11 cellular contexts compared by ENCODE assay signal in the genomic region with DNA sequence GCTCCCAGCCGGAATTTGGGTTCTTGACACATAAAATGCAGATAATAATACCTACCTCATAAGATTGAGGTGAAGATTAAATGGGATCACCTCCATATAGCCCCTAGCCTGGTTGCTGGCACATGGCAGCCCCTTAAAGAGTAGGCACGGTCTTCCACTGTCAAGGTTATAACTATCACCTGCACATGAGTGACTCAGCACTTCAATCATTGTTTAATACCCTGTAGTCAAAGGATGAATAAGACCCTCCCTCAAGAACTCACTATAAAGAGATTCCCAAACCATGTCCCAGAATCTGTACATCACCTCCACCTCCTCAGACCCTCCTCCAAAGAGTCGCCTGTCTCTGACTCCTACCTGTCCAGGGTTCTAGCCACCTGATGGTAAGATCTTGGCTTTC. TPM values are rescaled to one million over a fixed set of nuclear protein-coding genes. Genes with fewer than 3 reads are reported as not detected.
DNase-seq lines count a peak whose midpoint lies in the region; ATAC-seq and TF ChIP-seq lines count a peak whose summit lies in the region.
"Had no signal": no experiment of that assay in that cellular context is flagged by ENCODE, and none has a peak within 500 bp of the region (broad histone marks: within the 10 kb centered on the region; RNA-seq: fewer than 3 reads in every experiment).

No MANE protein-coding gene starts in this region.

- no TSS peak for BruUV-seq in A673 (replicated peaks; lab: Mats Ljungman, UMichigan)

- peaks cover 0 to 60% (median 0%) of the 10 kb centered on the region in 5 donors for H3K27me3 Mint-ChIP-seq in naive thymus-derived CD4-positive, alpha-beta T cell

- no peaks in the 10 kb centered on the region for H3K9me3 Mint-ChIP-seq in naive thymus-derived CD4-positive, alpha-beta T cell

- intact Hi-C loops in A673 (cut with micrococcal nuclease; ENCODE audit: unreplicated experiment): no loop called here
- intact Hi-C loops in naive thymus-derived CD4-positive, alpha-beta T cell (cut with micrococcal nuclease): no loop called here

- CTCF ChIA-PET in A673 (lab: Charles Lee): no interaction called here
- CTCF ChIA-PET in RWPE1 (lab: Yijun Ruan, JAX): interaction anchor here (1.4 to 1.8 kb wide), 2 partner anchors 11 to 22 kb away, joined by 5 to 6 read pairs; no protein-coding TSS in a partner anchor
- CTCF ChIA-PET in naive thymus-derived CD4-positive, alpha-beta T cell (lab: Charles Lee): interaction anchor here (0.7 kb wide), 1 partner anchor 10 kb away, joined by 5 read pairs; no protein-coding TSS in a partner anchor

- H3K27ac ChIP-seq in A673 (ENCODE audit: low read depth, low read length, poor library complexity, severe bottlenecking) (peak overlapping the region; percentile 17), RWPE1 (peak overlapping the region; percentile 98)
- no peak overlapping the region for H3K27ac ChIP-seq in naive thymus-derived CD4-positive, alpha-beta T cell (ENCODE audit: low read depth, low read length)

- no peaks in the 10 kb centered on the region for H3K36me3 ChIP-seq in A673 (ENCODE audit: insufficient read depth, low read length, poor library complexity, severe bottlenecking)
- no peaks in the 10 kb centered on the region for H3K36me3 ChIP-seq in naive thymus-derived CD4-positive, alpha-beta T cell (ENCODE audit: control insufficient read depth in 2 of 3, insufficient read depth in 3 of 3, low read length in 3 of 3)
- H3K36me3 ChIP-seq: MG63 had no signal

- no peaks in the 10 kb centered on the region for H3K27me3 ChIP-seq in A673 (replicated peaks; ENCODE audit: insufficient read depth, low read depth, low read length, poor library complexity)
- H3K27me3 ChIP-seq in naive thymus-derived CD4-positive, alpha-beta T cell (ENCODE audit: control insufficient read depth in 2 of 2, insufficient read depth in 2 of 2, low read length in 2 of 2): peaks cover 0 to 2% of the 10 kb centered on the region in 2 donors
- H3K27me3 ChIP-seq: MG63 had no signal

- peaks cover 12 to 45% (median 24%) of the 10 kb centered on the region in 7 donors for H3K4me1 Mint-ChIP-seq in naive thymus-derived CD4-positive, alpha-beta T cell

- POLR2A ChIA-PET in A673 (lab: Charles Lee; ENCODE audit: low non-redundant PET): no interaction called here
- POLR2A ChIA-PET in RWPE1 (lab: Yijun Ruan, JAX; ENCODE audit: low non-redundant PET): no interaction called here
- POLR2A ChIA-PET in naive thymus-derived CD4-positive, alpha-beta T cell (lab: Charles Lee): interaction anchor here (1.4 kb wide), 1 partner anchor 18 kb away, joined by 4 read pairs; no protein-coding TSS in a partner anchor

- H3K27ac Mint-ChIP-seq in naive thymus-derived CD4-positive, alpha-beta T cell: peak overlapping the region in 7 of 9 donors; percentile 6 to 99 (median 96)

- DNase-seq in A673 (ENCODE audit: low spot score) (no peak), RWPE1 (ENCODE audit: low spot score) (no peak), SIG-M5 treated with dmso at 0.1 percent for 504 hours (lab: John Stamatoyannopoulos, UW; ENCODE audit: unreplicated experiment) (no peak), nucleus accumbens (lab: John Stamatoyannopoulos, UW) (no peak)
- no peak for DNase-seq in naive thymus-derived CD4-positive, alpha-beta T cell
- DNase-seq: kidney; MG63; stimulated activated naive CD4-positive, alpha-beta T cell treated with Interleukin-2 at 50 U/mL for 16 hours had no signal

- no peak for ATAC-seq in naive thymus-derived CD4-positive, alpha-beta T cell
- ATAC-seq in HG03139 (IDR thresholded peaks at IDR 0.05; ENCODE audit: unreplicated experiment): no peak

- H3K4me3 ChIP-seq in A673 (ENCODE audit: low read depth, low read length, poor library complexity, severe bottlenecking): no peak overlapping the region
- H3K4me3 ChIP-seq in naive thymus-derived CD4-positive, alpha-beta T cell (ENCODE audit: low read length): no peak overlapping the region
- H3K4me3 ChIP-seq: MG63 had no signal

- H3K9me3 ChIP-seq in A673 (ENCODE audit: low read depth, low read length, poor library complexity, severe bottlenecking): no peaks in the 10 kb centered on the region
- no peaks in the 10 kb centered on the region for H3K9me3 ChIP-seq in naive thymus-derived CD4-positive, alpha-beta T cell (ENCODE audit: control insufficient read depth in 2 of 3, low read length in 3 of 3)
- H3K9me3 ChIP-seq: MG63 had no signal

- no peak for TF ChIP-seq CTCF in A673 (conservative IDR thresholded peaks at IDR 0.05; ENCODE audit: low read depth, low read length)
- TF ChIP-seq CTCF in RWPE1 (conservative IDR thresholded peaks at IDR 0.05; ENCODE audit: low read depth): no peak

- peaks cover 0 to 2% (median 0%) of the 10 kb centered on the region in 5 donors for H3K36me3 Mint-ChIP-seq in naive thymus-derived CD4-positive, alpha-beta T cell

- H3K4me1 ChIP-seq in A673 (ENCODE audit: insufficient read depth, low read length, poor library complexity, severe bottlenecking): peaks cover 53% of the 10 kb centered on the region
- H3K4me1 ChIP-seq in naive thymus-derived CD4-positive, alpha-beta T cell (ENCODE audit: control insufficient read depth in 2 of 2, insufficient read depth in 2 of 2, low read length in 2 of 2): peaks cover 12 to 37% of the 10 kb centered on the region in 2 donors

- no peak overlapping the region for H3K4me3 Mint-ChIP-seq in naive thymus-derived CD4-positive, alpha-beta T cell

RNA-seq across cellular contexts. Expression of gene LMNA, which starts 6.5 kb away (rescaled TPM):
- total RNA-seq in A673 (2021): 204 and 225 TPM in 2 replicates
- total RNA-seq in naive thymus-derived CD4-positive, alpha-beta T cell: 100 to 1,000 TPM in 2 of 5 experiments, 10 to 100 TPM in 1, 1 to 10 TPM in 2; 5.5 to 470 (median 18.0) TPM
- under 1 TPM in 1 of 2 donors, not detected in 1; 0.20 TPM for polyA plus RNA-seq in naive thymus-derived CD4-positive, alpha-beta T cell

RNA-seq across cellular contexts. Expression of gene MEX3A, which starts 25.8 kb away (rescaled TPM):
- total RNA-seq in A673 (2021): 90.0 and 92.5 TPM in 2 replicates
- under 1 TPM in 4 of 5 experiments, not detected in 1; 0.05 to 0.15 (median 0.13) TPM for total RNA-seq in naive thymus-derived CD4-positive, alpha-beta T cell
- polyA plus RNA-seq in naive thymus-derived CD4-positive, alpha-beta T cell: not detected

RNA-seq across cellular contexts. Expression of gene SEMA4A, which starts 45.3 kb away (rescaled TPM):
- total RNA-seq in A673 (2021): 0.77 and 0.92 TPM in 2 replicates
- 10 to 100 TPM in 1 of 5 experiments, 1 to 10 TPM in 4; 1.8 to 48.6 (median 3.8) TPM for total RNA-seq in naive thymus-derived CD4-positive, alpha-beta T cell
- under 1 TPM; 0.06 to 0.24 TPM for polyA plus RNA-seq in naive thymus-derived CD4-positive, alpha-beta T cell

RNA-seq across cellular contexts. Expression of gene RAB25, which starts 47.1 kb away (rescaled TPM):
- total RNA-seq in A673 (2021): 0.47 and 0.66 TPM in 2 replicates
- total RNA-seq in naive thymus-derived CD4-positive, alpha-beta T cell: 1 to 10 TPM in 4 of 5 experiments, not detected in 1; 1.1 to 2.7 (median 2.2) TPM
- 1 to 10 TPM; 1.5 to 1.8 TPM for polyA plus RNA-seq in naive thymus-derived CD4-positive, alpha-beta T cell
- total RNA-seq: G401 had no signal
- polyA plus RNA-seq: BJ had no signal

RNA-seq across cellular contexts. Expression of gene LAMTOR2, which starts 53.5 kb away (rescaled TPM):
- total RNA-seq in A673 (2021): 52.0 and 63.6 TPM in 2 replicates
- 10 to 100 TPM; 13.3 to 66.1 (median 27.9) TPM for total RNA-seq in naive thymus-derived CD4-positive, alpha-beta T cell
- 10 to 100 TPM; 90.1 to 97.9 TPM for polyA plus RNA-seq in naive thymus-derived CD4-positive, alpha-beta T cell

Comparison
In these comparisons a context has a peak if more than half of its experiments do, and no peak if none do; other contexts are left out.
1. RNA of gene MEX3A, which starts 25.8 kb away (total RNA-seq): 90.0 to 92.5 TPM in A673; 0.05 to 0.15 TPM in naive thymus-derived CD4-positive, alpha-beta T cell; every median in the first group is over 10 times any median in the second.